Comparison of ENCODE assay signal across 1 cellular context in genomic region chr3:160486459-160486869, GRCh38.
TF ChIP-seq lines count a peak whose summit lies in the region.

No MANE protein-coding gene starts in this region.

TF ChIP-seq in GM23338, 12 proteins besides CTCF, POLR2A, EP300 and RAD21 (continued from another document):
- TF ChIP-seq ETS1 (IDR thresholded peaks at IDR 0.05) (no peak), EZH2phosphoT487 (IDR thresholded peaks at IDR 0.05; ENCODE audit: unreplicated experiment) (no peak), JUNB (IDR thresholded peaks at IDR 0.05; ENCODE audit: unreplicated experiment) (no peak), REST (IDR thresholded peaks at IDR 0.05; ENCODE audit: unreplicated experiment) (no peak)
